17 cellular contexts compared by ENCODE assay signal in genomic region chr5:115396079-115396478, GRCh38.
DNase-seq lines count a peak whose midpoint lies in the region; ATAC-seq and FAIRE-seq lines count a peak whose summit lies in the region.
"Had no signal": no experiment of that assay in that cellular context is flagged by ENCODE, and none has a peak within 500 bp of the region (broad histone marks: within the 10 kb centered on the region; RNA-seq: fewer than 3 reads in every experiment).

No MANE protein-coding gene starts in this region.

- H3K27me3 ChIP-seq in small intestine (ENCODE audit: control insufficient read depth in 2 of 2, insufficient read depth in 2 of 2, low read length in 2 of 2), result no peaks in the 10 kb centered on the region
- H3K27me3 ChIP-seq: BLaER1 treated with 17β-estradiol and CSF1 and Interleukin-3, amounts not matched to agents 10 nM and 100 nM had no signal

- FAIRE-seq in endometrium (lab: Jason Lieb, UNC), result peak; percentile 97
- FAIRE-seq in small intestine (lab: Jason Lieb, UNC), result no peak
- FAIRE-seq: G401.6, GM12891, H1, HepG2, HTR-8/SVneo had no signal

- no peaks in the 10 kb centered on the region for H3K4me1 ChIP-seq in small intestine (ENCODE audit: control insufficient read depth in 2 of 2, insufficient read depth in 1 of 2, low read depth in 1 of 2, low read length in 1 of 2)
- H3K4me1 ChIP-seq: BLaER1 treated with 17β-estradiol and CSF1 and Interleukin-3, amounts not matched to agents 10 nM and 100 nM; HAP-1 had no signal

- no peak for ATAC-seq in GM21381 (IDR thresholded peaks at IDR 0.05; ENCODE audit: unreplicated experiment)
- ATAC-seq: HepG2 had no signal

- H3K4me3 ChIP-seq in small intestine (ENCODE audit: low read depth in 1 of 2, low read length in 2 of 2), result no peak overlapping the region
- H3K4me3 ChIP-seq: BLaER1 treated with 17β-estradiol and CSF1 and Interleukin-3, amounts not matched to agents 10 nM and 100 nM; HAP-1 had no signal

- DNase-seq in EH (ENCODE audit: low read depth) (peak; percentile 67), RPMI7951 (ENCODE audit: low read depth) (peak; percentile 42), small intestine (peak; percentile 43), NCI-H774 (lab: John Stamatoyannopoulos, UW) (no peak)
- no peak for DNase-seq in stimulated activated CD4-positive, alpha-beta T cell treated with anti-CD3 and anti-CD28 coated beads, Interleukin-12 subunit alpha, Interleukin-12 subunit beta, amount 100 ng/mL, for 4 hours
- DNase-seq: ACHN; CD4-positive, CD25-positive, alpha-beta regulatory T cell; DMS79 had no signal

- H3K9me3 ChIP-seq in small intestine (ENCODE audit: control insufficient read depth, low read depth), result no peaks in the 10 kb centered on the region
- H3K9me3 ChIP-seq: HAP-1 had no signal

- 14 to 47% (median 35%) methylated on average over 2 of the region's 2 CpGs for WGBS in small intestine, 3 donors

- H3K36me3 ChIP-seq in small intestine (ENCODE audit: control insufficient read depth in 2 of 2, insufficient read depth in 2 of 2, low read length in 2 of 2), result no peaks in the 10 kb centered on the region
- H3K36me3 ChIP-seq: BLaER1 treated with 17β-estradiol and CSF1 and Interleukin-3, amounts not matched to agents 10 nM and 100 nM; HAP-1 had no signal

- H3K27ac ChIP-seq in small intestine (ENCODE audit: low read depth in 1 of 2, low read length in 1 of 2), result peak overlapping the region; percentile 21 to 47
- H3K27ac ChIP-seq: BLaER1 treated with 17β-estradiol and CSF1 and Interleukin-3, amounts not matched to agents 10 nM and 100 nM had no signal

Comparison
In these comparisons a context has a peak if more than half of its experiments do, and no peak if none do; other contexts are left out.
1. DNase-seq: peak in EH (single experiment), RPMI7951 (single experiment) and small intestine (single experiment); none in stimulated activated CD4-positive, alpha-beta T cell treated with anti-CD3 and anti-CD28 coated beads, Interleukin-12 subunit alpha, Interleukin-12 subunit beta, amount 100 ng/mL, for 4 hours (single experiment) and NCI-H774 (single experiment).